ENCODE assay signal across 13 cellular contexts in genomic region chr1:11784256-11784992, GRCh38. TPM values are rescaled to one million over a fixed set of nuclear protein-coding genes. Genes with fewer than 3 reads are reported as not detected.
DNase-seq lines count a peak whose midpoint lies in the region; ATAC-seq and TF ChIP-seq lines count a peak whose summit lies in the region.
"Had no signal": no experiment of that assay in that cellular context is flagged by ENCODE, and none has a peak within 500 bp of the region (broad histone marks: within the 10 kb centered on the region; RNA-seq: fewer than 3 reads in every experiment).

No MANE protein-coding gene starts in this region.

- no peak for TF ChIP-seq POLR2A in thyroid gland (IDR thresholded peaks at IDR 0.05)

- peak overlapping the region in 5 of 8 donors; percentile 24 to 76 (median 61) for H3K4me3 Mint-ChIP-seq in naive B cell
- H3K4me3 Mint-ChIP-seq: neural crest cell had no signal

- intact Hi-C loops in thyroid gland (cut with DNase I), result no loop called here

- no peaks in the 10 kb centered on the region for H3K36me3 ChIP-seq in effector memory CD4-positive, alpha-beta T cell (ENCODE audit: control insufficient read depth, insufficient read depth, low read length)
- H3K36me3 ChIP-seq in thyroid gland, result no peaks in the 10 kb centered on the region

- H3K27me3 Mint-ChIP-seq in naive B cell, result peaks cover 0 to 2% (median 0%) of the 10 kb centered on the region in 3 donors
- H3K27me3 Mint-ChIP-seq: T-helper 17 cell had no signal

- no peak overlapping the region for H3K27ac Mint-ChIP-seq in naive B cell
- H3K27ac Mint-ChIP-seq: T-helper 17 cell had no signal

- DNase-seq in DMS53 (lab: John Stamatoyannopoulos, UW), result peak; percentile 34
- DNase-seq in DMS53 treated with DMSO at 0.1 percent for 48 hours (lab: John Stamatoyannopoulos, UW; ENCODE audit: unreplicated experiment), result no peak
- no peak for DNase-seq in effector memory CD4-positive, alpha-beta T cell
- no peak for DNase-seq in naive B cell
- no peak for DNase-seq in thyroid gland
- no peak for DNase-seq in NCI-H526 treated with DMSO at 0.1 percent for 48 hours (lab: John Stamatoyannopoulos, UW)
- no peak for DNase-seq in AG08396 (ENCODE audit: low spot score)
- no peak for DNase-seq in activated CD8-positive, alpha-beta memory T cell treated with anti-CD3 and anti-CD28 coated beads, Interleukin-2, amount 50 U/mL, for 4 hours
- DNase-seq: central memory CD4-positive, alpha-beta T cell had no signal

- TF ChIP-seq CTCF in thyroid gland (IDR thresholded peaks at IDR 0.05), result no peak

- no peaks in the 10 kb centered on the region for H3K27me3 ChIP-seq in effector memory CD4-positive, alpha-beta T cell (replicated peaks; ENCODE audit: control insufficient read depth, insufficient read depth, low read length, poor library complexity, severe bottlenecking)
- no peaks in the 10 kb centered on the region for H3K27me3 ChIP-seq in thyroid gland

- peak overlapping the region; percentile 43 for H3K4me3 ChIP-seq in effector memory CD4-positive, alpha-beta T cell (ENCODE audit: insufficient read depth, low read depth, low read length, poor library complexity, severe bottlenecking)
- H3K4me3 ChIP-seq in thyroid gland (replicated peaks in 1 of 3), result no peak overlapping the region

- ATAC-seq in naive B cell (ENCODE audit: low read depth in 2 of 2), result no peak

- peaks cover 7 to 26% (median 22%) of the 10 kb centered on the region in 3 donors for H3K4me1 Mint-ChIP-seq in naive B cell
- H3K4me1 Mint-ChIP-seq: T-helper 17 cell had no signal

- peaks cover 9% of the 10 kb centered on the region for H3K4me1 ChIP-seq in effector memory CD4-positive, alpha-beta T cell (ENCODE audit: control insufficient read depth, insufficient read depth, low read length, poor library complexity, severe bottlenecking)
- H3K4me1 ChIP-seq in thyroid gland, result peaks cover 43 to 54% of the 10 kb centered on the region in 2 donors

- H3K9me3 Mint-ChIP-seq in naive B cell, result no peaks in the 10 kb centered on the region
- H3K9me3 Mint-ChIP-seq: neural crest cell had no signal

- WGBS in thyroid gland, 2 donors, result 46 to 76% methylated on average over 5 to 10 of the region's 21 CpGs

- H3K27ac ChIP-seq in effector memory CD4-positive, alpha-beta T cell (ENCODE audit: insufficient read depth, low read length, poor library complexity, severe bottlenecking), result no peak overlapping the region
- peak overlapping the region in 2 of 3 donors; percentile 5 to 97 for H3K27ac ChIP-seq in thyroid gland
- H3K27ac ChIP-seq: 22Rv1 had no signal

- no peaks in the 10 kb centered on the region for H3K36me3 Mint-ChIP-seq in naive B cell

- no peaks in the 10 kb centered on the region for H3K9me3 ChIP-seq in effector memory CD4-positive, alpha-beta T cell (ENCODE audit: control insufficient read depth, low read length)
- no peaks in the 10 kb centered on the region for H3K9me3 ChIP-seq in thyroid gland

RNA-seq across cellular contexts. Expression of gene MTHFR, which starts 21.3 kb away (rescaled TPM):
- polyA plus RNA-seq in naive B cell (ENCODE audit: low read depth in 6 of 6), result 10 to 100 TPM in 5 of 6 donors, 1 to 10 TPM in 1; 8.8 to 26.8 (median 18.9) TPM
- 10 to 100 TPM; 52.8 to 96.9 (median 65.6) TPM for total RNA-seq in thyroid gland

RNA-seq across cellular contexts. Expression of gene CLCN6, which starts 21.6 kb away (rescaled TPM):
- 10 to 100 TPM in 2 of 6 donors, 1 to 10 TPM in 4; 1.9 to 19.0 (median 9.1) TPM for polyA plus RNA-seq in naive B cell (ENCODE audit: low read depth in 6 of 6)
- total RNA-seq in thyroid gland, result 10 to 100 TPM; 14.8 to 38.4 (median 16.9) TPM

RNA-seq across cellular contexts. Expression of gene C1orf167, which starts 22.4 kb away (rescaled TPM):
- 1 to 10 TPM in 1 of 6 donors, not detected in 5; 2.9 TPM for polyA plus RNA-seq in naive B cell (ENCODE audit: low read depth in 6 of 6)
- 1 to 10 TPM in 1 of 4 donors, under 1 TPM in 1, not detected in 2; 0.22 to 6.3 TPM for total RNA-seq in thyroid gland
- total RNA-seq: Daoy, neural crest cell had no signal

RNA-seq across cellular contexts. Expression of gene AGTRAP, which starts 48.5 kb away (rescaled TPM):
- 10 to 100 TPM; 37.7 to 51.6 (median 46.5) TPM for polyA plus RNA-seq in naive B cell (ENCODE audit: low read depth in 6 of 6)
- 10 to 100 TPM; 35.6 to 72.4 (median 63.6) TPM for total RNA-seq in thyroid gland
